Comparison of ENCODE assay signal across 17 cellular contexts in the genomic region with DNA sequence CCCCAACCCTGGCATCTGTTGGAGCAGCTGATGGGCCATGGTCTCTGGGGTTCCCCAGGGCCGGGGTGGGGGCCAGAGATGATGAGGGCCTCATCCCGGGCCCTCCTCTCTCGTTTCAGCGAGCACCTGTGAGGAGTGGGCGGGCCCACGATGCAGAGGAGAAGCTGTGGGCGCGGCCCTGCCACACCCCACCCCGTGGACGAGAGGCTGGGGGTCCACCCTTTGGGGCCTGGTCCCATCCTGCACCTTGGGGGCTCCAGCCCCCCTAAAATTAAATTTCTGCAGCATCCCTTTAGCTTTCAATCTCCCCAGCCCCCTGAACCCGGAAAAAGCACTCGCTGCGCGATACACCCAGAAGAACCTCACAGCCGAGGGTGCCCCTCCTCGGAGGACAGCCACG. TPM values are rescaled to one million over a fixed set of nuclear protein-coding genes. Genes with fewer than 3 reads are reported as not detected.
DNase-seq lines count a peak whose midpoint lies in the region; ATAC-seq, FAIRE-seq and TF ChIP-seq lines count a peak whose summit lies in the region.
"Had no signal": no experiment of that assay in that cellular context is flagged by ENCODE, and none has a peak within 500 bp of the region (broad histone marks: within the 10 kb centered on the region; RNA-seq: fewer than 3 reads in every experiment).

No MANE protein-coding gene starts in this region.

- BruUV-seq in K562 (replicated peaks; lab: Mats Ljungman, UMichigan) = no TSS peak

- no peak overlapping the region for H2BK5ac ChIP-seq in mesenchymal stem cell (ENCODE audit: low read depth, low read length, poor library complexity, severe bottlenecking)

- H2AFZ ChIP-seq in K562 (ENCODE audit: low read depth, low read length) = no peak overlapping the region
- no peak overlapping the region for H2AFZ ChIP-seq in mesenchymal stem cell (ENCODE audit: low read depth, low read length)
- H2AFZ ChIP-seq: PC-9 had no signal

- intact Hi-C loops in K562 (cut with micrococcal nuclease) = no loop called here

- TF ChIP-seq RAD21 in K562 (CRISPR knock-in tag; conservative IDR thresholded peaks at IDR 0.05 in 1 of 2, IDR thresholded peaks at IDR 0.05 in 1 of 2) = no peak

- H3K4me2 ChIP-seq in K562 (ENCODE audit: insufficient read depth, low read length) (no peak overlapping the region), mesenchymal stem cell (ENCODE audit: low read length, poor library complexity, severe bottlenecking) (no peak overlapping the region)
- H3K4me2 ChIP-seq: PC-9 had no signal

- peaks cover 3% of the 10 kb centered on the region; the same call in 1 of the 2 replicates for H4K20me1 ChIP-seq in K562 (replicated peaks; ENCODE audit: control insufficient read depth, insufficient read depth, low read length)

- H3K14ac ChIP-seq in mesenchymal stem cell (ENCODE audit: low read length in 2 of 2) = no peak overlapping the region

- H3K36me3 ChIP-seq in HUES64 (ENCODE audit: insufficient read depth, low read length) = peaks cover 7% of the 10 kb centered on the region
- H3K36me3 ChIP-seq in K562 (ENCODE audit: control insufficient read depth, insufficient read depth, low read length) = peaks cover 38% of the 10 kb centered on the region
- H3K36me3 ChIP-seq in mesenchymal stem cell (ENCODE audit: control insufficient read depth in 1 of 2, insufficient read depth in 2 of 2, low read depth in 1 of 2, low read length in 2 of 2) = peaks cover 15 to 50% of the 10 kb centered on the region in 2 experiments

- POLR2A ChIA-PET in K562 (lab: Yijun Ruan, JAX) = interaction anchor here (1.2 to 1.6 kb wide), 3 partner anchors 22 to 29 kb away, joined by 4 to 7 read pairs (median 5); no protein-coding TSS in a partner anchor

- H3K9me3 ChIP-seq in HUES64 (ENCODE audit: insufficient read depth, low read depth, low read length) (no peaks in the 10 kb centered on the region), K562 (replicated peaks; ENCODE audit: control insufficient read depth, insufficient read depth, low read depth, low read length) (no peaks in the 10 kb centered on the region), mesenchymal stem cell (ENCODE audit: control insufficient read depth, low read length) (no peaks in the 10 kb centered on the region)

- H3K4me1 ChIP-seq in HUES64 (ENCODE audit: insufficient read depth, low read length) = peaks cover 6% of the 10 kb centered on the region; the same call in 1 of the 2 replicates
- H3K4me1 ChIP-seq in K562 (replicated peaks in 1 of 2; ENCODE audit: control insufficient read depth in 2 of 2, insufficient read depth in 2 of 2, low read length in 2 of 2) = peaks cover 33 to 69% of the 10 kb centered on the region in 2 experiments
- peaks cover 26% of the 10 kb centered on the region for H3K4me1 ChIP-seq in mesenchymal stem cell (ENCODE audit: control insufficient read depth, insufficient read depth, low read depth, low read length)

- H3K9ac ChIP-seq in HUES64 (ENCODE audit: low read depth, low read length) (no peak overlapping the region; the same call in 1 of the 2 replicates), K562 (ENCODE audit: insufficient read depth in 1 of 2, low read depth in 2 of 2, low read length in 2 of 2) (no peak overlapping the region), mesenchymal stem cell (ENCODE audit: low read length) (no peak overlapping the region)

- no peak for FAIRE-seq in K562 (lab: Jason Lieb, UNC)

- H2BK15ac ChIP-seq in mesenchymal stem cell (ENCODE audit: low read depth, poor library complexity, severe bottlenecking) = peak overlapping the region; percentile 7

- TF ChIP-seq CTCF in GM13977 (IDR thresholded peaks at IDR 0.05; ENCODE audit: extremely low read depth, insufficient read depth, missing control alignments) (no peak), K562 (IDR thresholded peaks at IDR 0.05 in 2 of 3, conservative IDR thresholded peaks at IDR 0.05 in 1 of 3; ENCODE audit: insufficient read depth in 2 of 3, low read depth in 1 of 3, low read length in 3 of 3) (no peak)

- no peak overlapping the region for H4K91ac ChIP-seq in mesenchymal stem cell (ENCODE audit: low read length)

- H2AK5ac ChIP-seq in mesenchymal stem cell (ENCODE audit: low read length, severe bottlenecking) = no peak overlapping the region

- no peak overlapping the region for H4K8ac ChIP-seq in mesenchymal stem cell (ENCODE audit: low read length)

- H2BK12ac ChIP-seq in mesenchymal stem cell (ENCODE audit: low read length in 2 of 2) = peak overlapping the region in 1 of 2 experiments; percentile 5

- H3K79me2 ChIP-seq in K562 (ENCODE audit: control insufficient read depth, insufficient read depth, low read length) = peaks cover 15% of the 10 kb centered on the region

- peaks cover 11% of the 10 kb centered on the region for H3K79me1 ChIP-seq in mesenchymal stem cell (replicated peaks; ENCODE audit: low read length, poor library complexity, severe bottlenecking)

- H3K27ac ChIP-seq in HUES64 (ENCODE audit: low read depth, low read length) (no peak overlapping the region), K562 (ENCODE audit: extremely low read depth, low read depth, low read length) (no peak overlapping the region), mesenchymal stem cell (ENCODE audit: low read length, poor library complexity, severe bottlenecking) (no peak overlapping the region), caudate nucleus (ENCODE audit: low read depth, low read length) (no peak overlapping the region)
- H3K27ac ChIP-seq: PC-9, SK-N-MC had no signal

- H3K9me1 ChIP-seq in K562 (ENCODE audit: control insufficient read depth, insufficient read depth, low read length) = peaks cover 5% of the 10 kb centered on the region

- DNase-seq in GM13977 (ENCODE audit: low spot score) (peak; percentile 6), K562 (ENCODE audit: extremely low read depth in 1 of 4, low spot score in 3 of 4) (no peak), mesenchymal stem cell (no peak), caudate nucleus (lab: John Stamatoyannopoulos, UW) (no peak), NCI-H226 (no peak)
- DNase-seq in stimulated activated naive CD4-positive, alpha-beta T cell (lab: John Stamatoyannopoulos, UW) = no peak
- DNase-seq: CD4-positive, alpha-beta T cell; DND-41; GF-D8; NCI-H146; NCI-H345; NCI-H526 treated with DMSO at 0.1 percent for 48 hours; PC-9 had no signal

- CTCF ChIA-PET in K562 (lab: Yijun Ruan, JAX; ENCODE audit: low intra/inter-chr PET ratio) = no interaction called here

- H3K27me3 ChIP-seq in HUES64 (ENCODE audit: insufficient read depth, low read length) (peaks cover 11% of the 10 kb centered on the region), K562 (ENCODE audit: control insufficient read depth in 2 of 2, insufficient read depth in 2 of 2, low read length in 2 of 2) (no peaks in the 10 kb centered on the region), mesenchymal stem cell (ENCODE audit: control insufficient read depth in 1 of 2, insufficient read depth in 1 of 2, low read length in 2 of 2) (no peaks in the 10 kb centered on the region)

- in situ Hi-C loops in GM13977 (cut with MboI; ENCODE audit: low pct_unique_long_range_greater_than_20kb, low sequenced_read_pairs, unreplicated experiment) = no loop called here
- in situ Hi-C loops in K562 (cut with MboI) = no loop called here

- H3K4ac ChIP-seq in mesenchymal stem cell (ENCODE audit: low read depth in 1 of 2, low read length in 2 of 2) = no peak overlapping the region

- ATAC-seq in K562 (no peak), HG02973 (IDR thresholded peaks at IDR 0.05; ENCODE audit: unreplicated experiment) (no peak)

- peak overlapping the region; percentile 40; the same call in 1 of the 2 replicates for H3K4me3 ChIP-seq in HUES64 (ENCODE audit: low read length)
- H3K4me3 ChIP-seq in K562 = no peak overlapping the region
- no peak overlapping the region for H3K4me3 ChIP-seq in mesenchymal stem cell (ENCODE audit: insufficient read depth in 1 of 2, low read depth in 1 of 2, low read length in 2 of 2)
- H3K4me3 ChIP-seq: PC-9, SK-N-MC had no signal

- TF ChIP-seq POLR2A in K562 (conservative IDR thresholded peaks at IDR 0.05) = no peak

- TF ChIP-seq EP300 in K562 (IDR thresholded peaks at IDR 0.05; ENCODE audit: low read length) = no peak

- H3K23ac ChIP-seq in mesenchymal stem cell (ENCODE audit: low read length in 2 of 2) = no peak overlapping the region

- peak overlapping the region; percentile 49 for H2BK120ac ChIP-seq in mesenchymal stem cell (ENCODE audit: low read depth, low read length)

- WGBS in HUES64 = 67% methylated on average over 17 of the region's 17 CpGs
- WGBS in K562 (ENCODE audit: insufficient coverage, low coverage, missing lambda C conversion rate) = 76% methylated on average over 15 of the region's 17 CpGs
- WGBS in mesenchymal stem cell = 77% methylated on average over 17 of the region's 17 CpGs

- H3K18ac ChIP-seq in mesenchymal stem cell (ENCODE audit: low read depth in 1 of 2, low read length in 2 of 2) = no peak overlapping the region

RNA-seq across cellular contexts. Expression of gene HMG20B, which starts 5.6 kb away (rescaled TPM):
- polyA plus RNA-seq in HUES64 (2013, experiment 1 of 2) = 50.4 TPM
- polyA plus RNA-seq in HUES64 (2013, experiment 2 of 2) = 58.9 TPM
- 47.2 and 115 TPM in 2 replicates for total RNA-seq in K562 (2011; cell fraction: chromatin; rRNA removed; ENCODE audit: low replicate concordance)
- 85.8 and 97.1 TPM in 2 replicates for total RNA-seq in K562 (2011; cell fraction: nucleolus; rRNA removed)
- total RNA-seq in K562 (2011; cell fraction: nucleoplasm; rRNA removed) = 68.6 and 70.5 TPM in 2 replicates
- 137 and 148 TPM in 2 replicates for total RNA-seq in K562 (2014; rRNA removed)
- 18.2 and 18.5 TPM in 2 replicates for total RNA-seq in K562 (2014; rRNA removed; fragmentation: Illumina TruSeq; extraction: Trizol)
- total RNA-seq in K562 (2015; rRNA removed; fragmentation: Illumina TruSeq; extraction: Trizol) = 37.6 and 38.6 TPM in 2 replicates
- 122 and 125 TPM in 2 replicates for total RNA-seq in K562 (2021)
- 47.6 and 54.4 TPM in 2 replicates for polyA plus RNA-seq in K562 (2011; rRNA removed)
- polyA plus RNA-seq in K562 (2011; cell fraction: cytosol; rRNA removed) = 49.5 and 107 TPM in 2 replicates
- polyA plus RNA-seq in K562 (2011; cell fraction: nucleus; rRNA removed) = 169 and 253 TPM in 2 replicates
- polyA plus RNA-seq in K562 (2012) = 75.9 and 122 TPM in 2 replicates
- polyA plus RNA-seq in K562 (2014; fragmentation: Illumina TruSeq; extraction: Trizol) = 25.6 and 53.2 TPM in 2 replicates
- under 1 TPM; 0.35 to 0.78 TPM for polyA plus RNA-seq in K562 (2014; fragmentation: Nextera tagmentation; extraction: Ambion mirVana)
- polyA plus RNA-seq in K562 (2014; rRNA removed) = 159 and 172 TPM in 2 replicates
- 8.0 and 11.1 TPM in 2 replicates for polyA minus RNA-seq in K562 (2011; rRNA and poly(A)+ RNA removed)
- polyA minus RNA-seq in K562 (2011; cell fraction: cytosol; rRNA and poly(A)+ RNA removed) = 24.4 and 30.8 TPM in 2 replicates
- 24.4 and 30.4 TPM in 2 replicates for polyA minus RNA-seq in K562 (2011; cell fraction: nucleus; rRNA and poly(A)+ RNA removed)
- 91.0 TPM for polyA plus RNA-seq in mesenchymal stem cell (2013, experiment 1 of 2)
- polyA plus RNA-seq in mesenchymal stem cell (2013, experiment 2 of 2) = 88.5 TPM

RNA-seq across cellular contexts. Expression of gene GIPC3, which starts 6.9 kb away (rescaled TPM):
- 0.40 TPM for polyA plus RNA-seq in HUES64 (2013, experiment 1 of 2)
- 0.63 TPM for polyA plus RNA-seq in HUES64 (2013, experiment 2 of 2)
- 2.6 and 7.5 TPM in 2 replicates for total RNA-seq in K562 (2011; cell fraction: chromatin; rRNA removed; ENCODE audit: low replicate concordance)
- 3.8 and 5.5 TPM in 2 replicates for total RNA-seq in K562 (2011; cell fraction: nucleolus; rRNA removed)
- total RNA-seq in K562 (2011; cell fraction: nucleoplasm; rRNA removed) = 3.2 and 4.0 TPM in 2 replicates
- 0.54 and 1.2 TPM in 2 replicates for total RNA-seq in K562 (2014; rRNA removed)
- total RNA-seq in K562 (2014; rRNA removed; fragmentation: Illumina TruSeq; extraction: Trizol) = 0.83 and 0.91 TPM in 2 replicates
- 0.98 and 1.0 TPM in 2 replicates for total RNA-seq in K562 (2015; rRNA removed; fragmentation: Illumina TruSeq; extraction: Trizol)
- total RNA-seq in K562 (2021) = 3.3 and 3.9 TPM in 2 replicates
- polyA plus RNA-seq in K562 (2011; rRNA removed) = 2.5 and 3.1 TPM in 2 replicates
- 3.0 and 4.9 TPM in 2 replicates for polyA plus RNA-seq in K562 (2011; cell fraction: cytosol; rRNA removed)
- polyA plus RNA-seq in K562 (2011; cell fraction: nucleus; rRNA removed) = 5.3 and 8.9 TPM in 2 replicates
- 3.6 and 14.1 TPM in 2 replicates for polyA plus RNA-seq in K562 (2012)
- polyA plus RNA-seq in K562 (2014; fragmentation: Illumina TruSeq; extraction: Trizol) = 3.0 and 3.6 TPM in 2 replicates
- under 1 TPM in 1 of 2 experiments, not detected in 1; 0.03 TPM for polyA plus RNA-seq in K562 (2014; fragmentation: Nextera tagmentation; extraction: Ambion mirVana)
- polyA plus RNA-seq in K562 (2014; rRNA removed) = 1.9 and 2.3 TPM in 2 replicates
- 2.0 and 3.2 TPM in 2 replicates for polyA minus RNA-seq in K562 (2011; rRNA and poly(A)+ RNA removed)
- 5.9 and 6.7 TPM in 2 replicates for polyA minus RNA-seq in K562 (2011; cell fraction: cytosol; rRNA and poly(A)+ RNA removed)
- 1.6 and 2.1 TPM in 2 replicates for polyA minus RNA-seq in K562 (2011; cell fraction: nucleus; rRNA and poly(A)+ RNA removed)
- 5.4 TPM for polyA plus RNA-seq in mesenchymal stem cell (2013, experiment 1 of 2)
- polyA plus RNA-seq in mesenchymal stem cell (2013, experiment 2 of 2) = 5.2 TPM
- total RNA-seq: PC-9 had no signal
- polyA plus RNA-seq: IgD-negative memory B cell had no signal

RNA-seq across cellular contexts. Expression of gene MFSD12, which starts 21.0 kb away (rescaled TPM):
- polyA plus RNA-seq in HUES64 (2013, experiment 1 of 2) = 34.1 TPM
- 37.2 TPM for polyA plus RNA-seq in HUES64 (2013, experiment 2 of 2)
- total RNA-seq in K562 (2011; cell fraction: chromatin; rRNA removed; ENCODE audit: low replicate concordance) = 80.9 and 267 TPM in 2 replicates
- 253 and 311 TPM in 2 replicates for total RNA-seq in K562 (2011; cell fraction: nucleolus; rRNA removed)
- 151 and 160 TPM in 2 replicates for total RNA-seq in K562 (2011; cell fraction: nucleoplasm; rRNA removed)
- total RNA-seq in K562 (2014; rRNA removed) = 99.9 and 103 TPM in 2 replicates
- 18.8 and 21.5 TPM in 2 replicates for total RNA-seq in K562 (2014; rRNA removed; fragmentation: Illumina TruSeq; extraction: Trizol)
- 34.8 and 40.7 TPM in 2 replicates for total RNA-seq in K562 (2015; rRNA removed; fragmentation: Illumina TruSeq; extraction: Trizol)
- total RNA-seq in K562 (2021) = 110 and 112 TPM in 2 replicates
- 31.8 and 53.9 TPM in 2 replicates for polyA plus RNA-seq in K562 (2011; rRNA removed)
- 48.2 and 140 TPM in 2 replicates for polyA plus RNA-seq in K562 (2011; cell fraction: cytosol; rRNA removed)
- 127 and 224 TPM in 2 replicates for polyA plus RNA-seq in K562 (2011; cell fraction: nucleus; rRNA removed)
- 63.5 and 81.8 TPM in 2 replicates for polyA plus RNA-seq in K562 (2012)
- polyA plus RNA-seq in K562 (2014; fragmentation: Illumina TruSeq; extraction: Trizol) = 28.2 and 63.0 TPM in 2 replicates
- polyA plus RNA-seq in K562 (2014; fragmentation: Nextera tagmentation; extraction: Ambion mirVana) = 1 to 10 TPM in 1 of 2 experiments, under 1 TPM in 1; 0.69 to 1.7 TPM
- 79.9 and 80.7 TPM in 2 replicates for polyA plus RNA-seq in K562 (2014; rRNA removed)
- 19.6 and 27.4 TPM in 2 replicates for polyA minus RNA-seq in K562 (2011; rRNA and poly(A)+ RNA removed)
- 64.0 and 66.5 TPM in 2 replicates for polyA minus RNA-seq in K562 (2011; cell fraction: cytosol; rRNA and poly(A)+ RNA removed)
- 38.5 and 38.8 TPM in 2 replicates for polyA minus RNA-seq in K562 (2011; cell fraction: nucleus; rRNA and poly(A)+ RNA removed)
- polyA plus RNA-seq in mesenchymal stem cell (2013, experiment 1 of 2) = 108 TPM
- 107 TPM for polyA plus RNA-seq in mesenchymal stem cell (2013, experiment 2 of 2)

RNA-seq across cellular contexts. Expression of gene TBXA2R, which starts 28.3 kb away (rescaled TPM):
- polyA plus RNA-seq in HUES64 (2013, experiment 1 of 2) = 0.70 TPM
- polyA plus RNA-seq in HUES64 (2013, experiment 2 of 2) = 0.38 TPM
- 10.2 and 37.7 TPM in 2 replicates for total RNA-seq in K562 (2011; cell fraction: chromatin; rRNA removed; ENCODE audit: low replicate concordance)
- total RNA-seq in K562 (2011; cell fraction: nucleolus; rRNA removed) = 58.8 and 84.5 TPM in 2 replicates
- total RNA-seq in K562 (2011; cell fraction: nucleoplasm; rRNA removed) = 27.7 and 36.4 TPM in 2 replicates
- total RNA-seq in K562 (2014; rRNA removed) = 2.5 and 5.2 TPM in 2 replicates
- 2.3 and 2.8 TPM in 2 replicates for total RNA-seq in K562 (2014; rRNA removed; fragmentation: Illumina TruSeq; extraction: Trizol)
- total RNA-seq in K562 (2015; rRNA removed; fragmentation: Illumina TruSeq; extraction: Trizol) = 2.5 and 3.1 TPM in 2 replicates
- total RNA-seq in K562 (2021) = 21.0 and 24.0 TPM in 2 replicates
- 2.9 and 4.4 TPM in 2 replicates for polyA plus RNA-seq in K562 (2011; rRNA removed)
- polyA plus RNA-seq in K562 (2011; cell fraction: cytosol; rRNA removed) = 4.0 and 21.7 TPM in 2 replicates
- 3.7 and 12.5 TPM in 2 replicates for polyA plus RNA-seq in K562 (2011; cell fraction: nucleus; rRNA removed)
- 11.5 and 11.6 TPM in 2 replicates for polyA plus RNA-seq in K562 (2012)
- 4.3 and 6.7 TPM in 2 replicates for polyA plus RNA-seq in K562 (2014; fragmentation: Illumina TruSeq; extraction: Trizol)
- 1 to 10 TPM; 1.5 to 2.6 TPM for polyA plus RNA-seq in K562 (2014; fragmentation: Nextera tagmentation; extraction: Ambion mirVana)
- polyA plus RNA-seq in K562 (2014; rRNA removed) = 5.7 and 6.1 TPM in 2 replicates
- polyA minus RNA-seq in K562 (2011; rRNA and poly(A)+ RNA removed) = 0.90 and 1.6 TPM in 2 replicates
- polyA minus RNA-seq in K562 (2011; cell fraction: cytosol; rRNA and poly(A)+ RNA removed) = 17.4 and 19.6 TPM in 2 replicates
- 3.1 and 6.1 TPM in 2 replicates for polyA minus RNA-seq in K562 (2011; cell fraction: nucleus; rRNA and poly(A)+ RNA removed)
- polyA plus RNA-seq in mesenchymal stem cell (2013, experiment 1 of 2) = 6.8 TPM
- 6.9 TPM for polyA plus RNA-seq in mesenchymal stem cell (2013, experiment 2 of 2)
- total RNA-seq: PC-9 had no signal

RNA-seq across cellular contexts. Expression of gene TEKTIP1, which starts 39.4 kb away (rescaled TPM):
- polyA plus RNA-seq in HUES64 (2013, experiment 1 of 2) = 0.45 TPM
- polyA plus RNA-seq in HUES64 (2013, experiment 2 of 2) = not detected
- not detected in 2 replicates for total RNA-seq in K562 (2011; cell fraction: chromatin; rRNA removed; ENCODE audit: low replicate concordance)
- not detected in 2 replicates for total RNA-seq in K562 (2011; cell fraction: nucleolus; rRNA removed)
- total RNA-seq in K562 (2011; cell fraction: nucleoplasm; rRNA removed) = not detected in 2 replicates
- total RNA-seq in K562 (2014; rRNA removed) (not detected in 2 replicates), K562 (2014; rRNA removed; fragmentation: Illumina TruSeq; extraction: Trizol) (not detected in 2 replicates), K562 (2015; rRNA removed; fragmentation: Illumina TruSeq; extraction: Trizol) (0.26 TPM in 1 of 2 replicates, not detected in the other), K562 (2021) (0.29 and 0.66 TPM in 2 replicates)
- polyA plus RNA-seq in K562 (2011; rRNA removed) (not detected in 2 replicates), K562 (2014; fragmentation: Illumina TruSeq; extraction: Trizol) (not detected in 2 replicates), K562 (2014; fragmentation: Nextera tagmentation; extraction: Ambion mirVana) (not detected), K562 (2014; rRNA removed) (not detected in 2 replicates)
- polyA plus RNA-seq in K562 (2011; cell fraction: cytosol; rRNA removed) = not detected in 2 replicates
- polyA plus RNA-seq in K562 (2011; cell fraction: nucleus; rRNA removed) = 0.53 TPM in 1 of 2 replicates, not detected in the other
- 0.44 and 0.68 TPM in 2 replicates for polyA plus RNA-seq in K562 (2012)
- not detected in 2 replicates for polyA minus RNA-seq in K562 (2011; rRNA and poly(A)+ RNA removed)
- not detected in 2 replicates for polyA minus RNA-seq in K562 (2011; cell fraction: cytosol; rRNA and poly(A)+ RNA removed)
- not detected in 2 replicates for polyA minus RNA-seq in K562 (2011; cell fraction: nucleus; rRNA and poly(A)+ RNA removed)
- not detected for polyA plus RNA-seq in mesenchymal stem cell (2013, experiment 1 of 2)
- not detected for polyA plus RNA-seq in mesenchymal stem cell (2013, experiment 2 of 2)
- polyA plus RNA-seq: IgD-negative memory B cell had no signal
